Comparison of ENCODE assay signal across 9 cellular contexts in the genomic region with DNA sequence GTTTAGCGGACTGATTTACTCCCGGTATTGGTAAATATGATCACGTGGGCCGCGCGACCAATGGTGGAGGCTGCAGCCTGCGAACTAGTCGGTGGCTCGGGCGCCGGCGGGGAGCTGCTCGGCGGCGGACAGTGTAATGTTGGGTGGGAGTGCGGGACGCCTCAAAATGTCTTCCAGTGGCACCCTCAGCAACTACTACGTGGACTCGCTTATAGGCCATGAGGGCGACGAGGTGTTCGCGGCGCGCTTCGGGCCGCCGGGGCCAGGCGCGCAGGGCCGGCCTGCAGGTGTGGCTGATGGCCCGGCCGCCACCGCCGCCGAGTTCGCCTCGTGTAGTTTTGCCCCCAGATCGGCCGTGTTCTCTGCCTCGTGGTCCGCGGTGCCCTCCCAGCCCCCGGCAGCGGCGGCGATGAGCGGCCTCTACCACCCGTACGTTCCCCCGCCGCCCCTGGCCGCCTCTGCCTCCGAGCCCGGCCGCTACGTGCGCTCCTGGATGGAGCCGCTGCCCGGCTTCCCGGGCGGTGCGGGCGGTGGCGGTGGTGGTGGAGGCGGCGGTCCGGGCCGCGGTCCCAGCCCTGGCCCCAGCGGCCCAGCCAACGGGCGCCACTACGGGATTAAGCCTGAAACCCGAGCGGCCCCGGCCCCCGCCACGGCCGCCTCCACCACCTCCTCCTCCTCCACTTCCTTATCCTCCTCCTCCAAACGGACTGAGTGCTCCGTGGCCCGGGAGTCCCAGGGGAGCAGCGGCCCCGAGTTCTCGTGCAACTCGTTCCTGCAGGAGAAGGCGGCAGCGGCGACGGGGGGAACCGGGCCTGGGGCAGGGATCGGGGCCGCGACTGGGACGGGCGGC. TPM values are rescaled to one million over a fixed set of nuclear protein-coding genes. Genes with fewer than 3 reads are reported as not detected.
DNase-seq lines count a peak whose midpoint lies in the region; ATAC-seq and FAIRE-seq lines count a peak whose summit lies in the region.
"Had no signal": no experiment of that assay in that cellular context is flagged by ENCODE, and none has a peak within 500 bp of the region (broad histone marks: within the 10 kb centered on the region; RNA-seq: fewer than 3 reads in every experiment).

A gene (plus strand): TSS at position 87 of the 850 bp plus-strand sequence. CDS start 50 bp downstream, at position 137.

- peak within 1 kb of the TSS; percentile 27 for H3K27ac Mint-ChIP-seq in activated CD8-positive, alpha-beta memory T cell treated with anti-CD3 and anti-CD28 coated beads, Interleukin-2, amount 10 ng/mL, durations not matched to agents 7 days and 5 days

- H3K27ac ChIP-seq in iPS DF 6.9 (ENCODE audit: low read length) (no peak within 1 kb of the TSS), skin epidermis (peak within 1 kb of the TSS in 19 of 21 experiments; percentile 19 to 91 (median 75))
- H3K27ac ChIP-seq: C4-2B had no signal

- no peaks in the 10 kb centered on the region for H3K36me3 ChIP-seq in iPS DF 6.9 (ENCODE audit: control insufficient read depth, insufficient read depth, low read length)

- H3K27me3 Mint-ChIP-seq in activated CD8-positive, alpha-beta memory T cell treated with anti-CD3 and anti-CD28 coated beads, Interleukin-2, amount 10 ng/mL, durations not matched to agents 7 days and 5 days: peaks cover 91% of the 10 kb centered on the region

- H3K4me3 ChIP-seq in iPS DF 6.9 (ENCODE audit: low read length) (peak within 1 kb of the TSS; percentile 22; the same call in 1 of the 2 replicates), skin epidermis (peak within 1 kb of the TSS; percentile 26 to 62 (median 41))

- no peak within 1 kb of the TSS for H3K4me3 Mint-ChIP-seq in activated CD8-positive, alpha-beta memory T cell treated with anti-CD3 and anti-CD28 coated beads, Interleukin-2, amount 10 ng/mL, durations not matched to agents 7 days and 5 days

- no peaks in the 10 kb centered on the region for H3K9me3 ChIP-seq in iPS DF 6.9 (ENCODE audit: control insufficient read depth, insufficient read depth, low read length)

- WGBS in iPS DF 6.9 (ENCODE audit: insufficient coverage, insufficient read length): no CpG with 5 or more reads among the region's 97 CpGs

- ATAC-seq in activated CD8-positive, alpha-beta memory T cell treated with anti-CD3 and anti-CD28 coated beads, Interleukin-2, amount 10 ng/mL, durations not matched to agents 7 days and 5 days: no peak
- no peak for ATAC-seq in HG02623 (IDR thresholded peaks at IDR 0.05; ENCODE audit: unreplicated experiment)

- no peaks in the 10 kb centered on the region for H3K36me3 Mint-ChIP-seq in activated CD8-positive, alpha-beta memory T cell treated with anti-CD3 and anti-CD28 coated beads, Interleukin-2, amount 10 ng/mL, durations not matched to agents 7 days and 5 days

- peaks cover 7% of the 10 kb centered on the region; the same call in 1 of the 2 replicates for H3K4me1 ChIP-seq in iPS DF 6.9 (ENCODE audit: control insufficient read depth, insufficient read depth, low read length)

- H3K9me3 Mint-ChIP-seq in activated CD8-positive, alpha-beta memory T cell treated with anti-CD3 and anti-CD28 coated beads, Interleukin-2, amount 10 ng/mL, durations not matched to agents 7 days and 5 days (ENCODE audit: low read depth): peaks cover 1% of the 10 kb centered on the region

- H3K27me3 ChIP-seq in iPS DF 6.9 (ENCODE audit: control insufficient read depth, insufficient read depth, low read length): peaks cover 92% of the 10 kb centered on the region

- no peak for FAIRE-seq in GM19239 (lab: Jason Lieb, UNC)

- CTCF ChIA-PET in activated CD8-positive, alpha-beta memory T cell treated with anti-CD3 and anti-CD28 coated beads, Interleukin-2, amount 10 ng/mL, durations not matched to agents 7 days and 5 days (lab: Charles Lee): interaction anchor here (1.0 kb wide), 1 partner anchor 1026 kb away, joined by 3 read pairs; no protein-coding TSS in a partner anchor

- DNase-seq in NCI-H2081 (lab: John Stamatoyannopoulos, UW): peak; percentile 20 to 59
- no peak for DNase-seq in NCI-H2081 treated with DMSO at 0.1 percent for 48 hours (lab: John Stamatoyannopoulos, UW)
- DNase-seq in activated CD8-positive, alpha-beta memory T cell treated with anti-CD3 and anti-CD28 coated beads, Interleukin-2, amount 10 ng/mL, durations not matched to agents 7 days and 5 days: no peak
- DNase-seq in iPS DF 6.9 (ENCODE audit: low read depth, low spot score): no peak
- no peak for DNase-seq in GM19239 (ENCODE audit: insufficient read length, low spot score)
- DNase-seq in stimulated activated CD4-positive, alpha-beta T cell treated with anti-CD3 and anti-CD28 coated beads, Interleukin-12 subunit alpha, Interleukin-12 subunit beta, amount 100 ng/mL, for 4 hours: no peak

- H3K4me1 Mint-ChIP-seq in activated CD8-positive, alpha-beta memory T cell treated with anti-CD3 and anti-CD28 coated beads, Interleukin-2, amount 10 ng/mL, durations not matched to agents 7 days and 5 days: peaks cover 4% of the 10 kb centered on the region

RNA-seq across cellular contexts. Expression of the gene that starts here (rescaled TPM):
- total RNA-seq in activated CD8-positive, alpha-beta memory T cell treated with anti-CD3 and anti-CD28 coated beads, Interleukin-2, amount 10 ng/mL, durations not matched to agents 7 days and 5 days: not detected

Comparison
In these comparisons a context has a peak if more than half of its experiments do, and no peak if none do; other contexts are left out.
1. DNase-seq: peak in NCI-H2081 (2 of 2); none in NCI-H2081 treated with DMSO at 0.1 percent for 48 hours (single experiment), activated CD8-positive, alpha-beta memory T cell treated with anti-CD3 and anti-CD28 coated beads, Interleukin-2, amount 10 ng/mL, durations not matched to agents 7 days and 5 days (single experiment), iPS DF 6.9 (single experiment), GM19239 (single experiment) and stimulated activated CD4-positive, alpha-beta T cell treated with anti-CD3 and anti-CD28 coated beads, Interleukin-12 subunit alpha, Interleukin-12 subunit beta, amount 100 ng/mL, for 4 hours (single experiment).